1 cellular context compared by ENCODE assay signal in genomic region chr10:132115736-132116135, GRCh38.
TF ChIP-seq lines count a peak whose summit lies in the region.

No MANE protein-coding gene starts in this region.

TF ChIP-seq in IMR-90, 13 proteins besides CTCF, POLR2A, EP300 and RAD21:
- TF ChIP-seq, protein P1, sequence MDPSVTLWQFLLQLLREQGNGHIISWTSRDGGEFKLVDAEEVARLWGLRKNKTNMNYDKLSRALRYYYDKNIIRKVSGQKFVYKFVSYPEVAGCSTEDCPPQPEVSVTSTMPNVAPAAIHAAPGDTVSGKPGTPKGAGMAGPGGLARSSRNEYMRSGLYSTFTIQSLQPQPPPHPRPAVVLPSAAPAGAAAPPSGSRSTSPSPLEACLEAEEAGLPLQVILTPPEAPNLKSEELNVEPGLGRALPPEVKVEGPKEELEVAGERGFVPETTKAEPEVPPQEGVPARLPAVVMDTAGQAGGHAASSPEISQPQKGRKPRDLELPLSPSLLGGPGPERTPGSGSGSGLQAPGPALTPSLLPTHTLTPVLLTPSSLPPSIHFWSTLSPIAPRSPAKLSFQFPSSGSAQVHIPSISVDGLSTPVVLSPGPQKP (IDR thresholded peaks at IDR 0.05; ENCODE audit: borderline replicate concordance, low read depth, low read length) = no peak
- TF ChIP-seq RCOR1 (IDR thresholded peaks at IDR 0.05; ENCODE audit: insufficient replicate concordance, low read length) (no peak), MAFK (IDR thresholded peaks at IDR 0.05; ENCODE audit: low read depth, low read length) (no peak), MAZ (IDR thresholded peaks at IDR 0.05; ENCODE audit: borderline replicate concordance, low read depth, low read length) (no peak), MXI1 (IDR thresholded peaks at IDR 0.05; ENCODE audit: borderline replicate concordance, low read depth, low read length) (no peak), NFE2L2 (IDR thresholded peaks at IDR 0.05; ENCODE audit: low read depth, low read length) (no peak), BHLHE40 (IDR thresholded peaks at IDR 0.05; ENCODE audit: low read depth, low read length) (no peak), CHD1 (IDR thresholded peaks at IDR 0.05; ENCODE audit: low read depth, low read length) (no peak), SMC3 (IDR thresholded peaks at IDR 0.05; ENCODE audit: low read depth, low read length) (no peak), RFX5 (IDR thresholded peaks at IDR 0.05; ENCODE audit: low read depth, low read length) (no peak), CEBPB (IDR thresholded peaks at IDR 0.05; ENCODE audit: low read depth, low read length) (no peak), FOS (IDR thresholded peaks at IDR 0.05; ENCODE audit: low read depth, low read length) (no peak)
- TF ChIP-seq, protein P2, sequence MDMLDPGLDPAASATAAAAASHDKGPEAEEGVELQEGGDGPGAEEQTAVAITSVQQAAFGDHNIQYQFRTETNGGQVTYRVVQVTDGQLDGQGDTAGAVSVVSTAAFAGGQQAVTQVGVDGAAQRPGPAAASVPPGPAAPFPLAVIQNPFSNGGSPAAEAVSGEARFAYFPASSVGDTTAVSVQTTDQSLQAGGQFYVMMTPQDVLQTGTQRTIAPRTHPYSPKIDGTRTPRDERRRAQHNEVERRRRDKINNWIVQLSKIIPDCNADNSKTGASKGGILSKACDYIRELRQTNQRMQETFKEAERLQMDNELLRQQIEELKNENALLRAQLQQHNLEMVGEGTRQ (IDR thresholded peaks at IDR 0.05; ENCODE audit: low read depth, low read length) = no peak
